In the genomic region with DNA sequence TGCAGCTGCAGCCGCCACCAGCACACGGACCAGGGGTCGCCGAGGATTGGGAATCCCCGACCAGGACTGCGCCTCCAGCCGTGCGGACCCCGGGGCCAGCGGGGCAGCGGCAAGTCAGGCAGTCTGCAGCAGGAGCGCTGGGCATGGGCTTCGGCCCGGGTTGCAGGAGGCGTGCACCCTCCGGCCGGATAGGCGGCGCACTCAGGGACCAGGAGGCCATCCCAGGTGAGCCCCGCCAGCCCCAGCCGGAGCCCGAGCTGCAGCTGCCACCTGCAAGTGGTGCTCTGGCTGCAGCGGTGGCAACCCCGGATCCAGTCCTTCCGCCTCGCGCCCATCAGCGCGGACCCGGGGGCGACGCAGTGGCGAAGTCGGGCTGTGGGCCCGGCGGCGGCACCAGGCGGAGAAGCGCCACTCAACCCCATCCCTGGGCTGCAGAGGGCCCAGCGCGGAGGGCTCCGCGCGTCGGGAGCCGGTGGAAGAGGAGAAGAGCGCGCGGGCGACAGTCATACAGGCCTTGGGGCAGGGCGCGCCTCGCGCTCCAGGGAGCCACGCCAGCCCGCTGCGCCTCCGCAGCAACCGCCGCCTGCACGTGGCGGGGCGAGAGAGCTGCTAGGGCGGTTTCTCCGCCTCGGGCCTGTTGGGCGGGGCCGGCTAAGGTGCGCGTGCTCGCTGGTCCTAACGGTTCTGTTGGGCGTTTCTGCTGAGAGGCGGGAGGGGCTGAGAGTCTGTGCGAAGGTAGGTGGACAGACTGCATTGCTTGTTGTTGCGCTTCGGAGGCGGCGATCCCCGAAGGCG, we compare ENCODE assay signal across 9 cellular contexts.
DNase-seq lines count a peak whose midpoint lies in the region; ATAC-seq and TF ChIP-seq lines count a peak whose summit lies in the region.
"Had no signal": no experiment of that assay in that cellular context is flagged by ENCODE, and none has a peak within 500 bp of the region (broad histone marks: within the 10 kb centered on the region; RNA-seq: fewer than 3 reads in every experiment).

No MANE protein-coding gene starts in this region.

- in situ Hi-C loops in astrocyte of the spinal cord (cut with HindIII; ENCODE audit: low sequenced_read_pairs) = no loop called here

- H3K36me3 ChIP-seq in NT2/D1 (ENCODE audit: insufficient read depth, insufficient read length, low read length) = no peaks in the 10 kb centered on the region
- H3K36me3 ChIP-seq in left lung = no peaks in the 10 kb centered on the region

- peak; percentile 15; the same call in 1 of the 3 replicates for TF ChIP-seq CTCF in H9 (conservative IDR thresholded peaks at IDR 0.05)
- no peak for TF ChIP-seq CTCF in astrocyte of the spinal cord (IDR thresholded peaks at IDR 0.05; ENCODE audit: low read depth, low read length)
- no peak for TF ChIP-seq CTCF in left lung (IDR thresholded peaks at IDR 0.05)

- no peak overlapping the region for H3K9ac ChIP-seq in H9 (ENCODE audit: extremely low read depth, insufficient read length, low read length)
- H3K9ac ChIP-seq in NT2/D1 (ENCODE audit: insufficient read length, low read depth) = peak overlapping the region; percentile 61

- no peak overlapping the region for H3K23ac ChIP-seq in H9 (ENCODE audit: insufficient read length, low read depth, low read length)

- intact Hi-C loops in left lung (cut with DNase I) = no loop called here

- H3K14ac ChIP-seq in H9 (ENCODE audit: insufficient read depth, low read length) = no peak overlapping the region; the same call in 1 of the 2 replicates

- no peak overlapping the region for H2AFZ ChIP-seq in H9 (ENCODE audit: low read length)

- ATAC-seq in left lung = peak; percentile 63
- ATAC-seq: HCT116 had no signal

- no peaks in the 10 kb centered on the region for H4K20me1 ChIP-seq in H9 (ENCODE audit: control insufficient read depth, insufficient read depth, insufficient read length)

- no peak overlapping the region for H3K27ac Mint-ChIP-seq in H9

- H2AK5ac ChIP-seq in H9 (ENCODE audit: insufficient read length, low read length) = no peak overlapping the region

- H3K79me2 ChIP-seq in H9 (ENCODE audit: insufficient read depth, low read length) = no peaks in the 10 kb centered on the region

- no peak overlapping the region for H2BK12ac ChIP-seq in H9 (ENCODE audit: insufficient read length, low read depth, low read length)

- no peak overlapping the region for H3T11ph ChIP-seq in H9 (ENCODE audit: low read length)

- no peak overlapping the region for H3K27ac ChIP-seq in H9 (ENCODE audit: insufficient read length, low read depth, low read length)
- no peak overlapping the region for H3K27ac ChIP-seq in left lung

- H4K5ac ChIP-seq in H9 (ENCODE audit: insufficient read length, low read depth, low read length) = no peak overlapping the region

- H4K91ac ChIP-seq in H9 (ENCODE audit: insufficient read length, low read depth, low read length) = no peak overlapping the region

- no CpG with 5 or more reads among the region's 81 CpGs for WGBS in H9 (ENCODE audit: extremely low coverage, insufficient read length, low lambda C conversion rate)

- H3K9me3 ChIP-seq in H9 (ENCODE audit: control insufficient read depth, low read depth, low read length) = no peaks in the 10 kb centered on the region
- H3K9me3 ChIP-seq in NT2/D1 (ENCODE audit: insufficient read depth, low read length) = peaks cover 6% of the 10 kb centered on the region; the same call in 1 of the 2 replicates
- H3K9me3 ChIP-seq in left lung = no peaks in the 10 kb centered on the region

- H2BK15ac ChIP-seq in H9 (ENCODE audit: low read depth, low read length) = no peak overlapping the region

- peaks cover 18 to 31% of the 10 kb centered on the region in 2 experiments for H3K9me3 Mint-ChIP-seq in H9

- no peak overlapping the region for H2BK120ac ChIP-seq in H9 (ENCODE audit: low read depth, low read length, poor library complexity, severe bottlenecking)

- peaks cover 42% of the 10 kb centered on the region for H3K27me3 Mint-ChIP-seq in H9 (ENCODE audit: low read depth)

- H3K4me1 Mint-ChIP-seq in H9 = peaks cover 2 to 4% of the 10 kb centered on the region in 2 experiments; a peak in 3 of 4 replicates

- peaks cover 9% of the 10 kb centered on the region; the same call in 1 of the 2 replicates for H3K27me3 ChIP-seq in H9 (ENCODE audit: insufficient read depth, low read length)
- H3K27me3 ChIP-seq in NT2/D1 (ENCODE audit: insufficient read depth, insufficient read length) = peaks cover 14% of the 10 kb centered on the region
- peaks cover 22 to 34% of the 10 kb centered on the region in 2 donors for H3K27me3 ChIP-seq in left lung

- peak overlapping the region; percentile 56 to 85 for H3K4me3 Mint-ChIP-seq in H9

- H3K4me3 ChIP-seq in NT2/D1 (ENCODE audit: insufficient read length, low read depth) (peak overlapping the region; percentile 40), astrocyte of the spinal cord (ENCODE audit: low read depth, low read length) (peak overlapping the region; percentile 26), left lung (no peak overlapping the region)

- H3K4me1 ChIP-seq in H9 (ENCODE audit: insufficient read depth, low read length) = no peaks in the 10 kb centered on the region
- peaks cover 2% of the 10 kb centered on the region for H3K4me1 ChIP-seq in NT2/D1 (ENCODE audit: insufficient read depth, insufficient read length)
- peaks cover 7 to 12% of the 10 kb centered on the region in 2 donors for H3K4me1 ChIP-seq in left lung

- no peak overlapping the region for H3K4ac ChIP-seq in H9 (ENCODE audit: low read depth, low read length)

- H2BK5ac ChIP-seq in H9 (ENCODE audit: insufficient read length, low read length) = no peak overlapping the region

- no peaks in the 10 kb centered on the region for H3K79me1 ChIP-seq in H9 (ENCODE audit: insufficient read depth, low read depth, low read length, poor library complexity, severe bottlenecking)

- H3K18ac ChIP-seq in H9 (ENCODE audit: insufficient read length, low read depth, low read length) = no peak overlapping the region

- H4K8ac ChIP-seq in H9 (replicated peaks; ENCODE audit: insufficient read length, low read depth, low read length) = no peak overlapping the region

- peak overlapping the region; percentile 40 for H3K4me2 ChIP-seq in H9 (ENCODE audit: insufficient read depth, insufficient read length, low read length)

- H3K36me3 Mint-ChIP-seq in H9 (ENCODE audit: insufficient read depth in 1 of 3, low read depth in 3 of 3) = peaks cover 0 to 5% (median 0%) of the 10 kb centered on the region in 3 experiments; a peak in 4 of 7 replicates

- DNase-seq in CD1c-positive myeloid dendritic cell (ENCODE audit: extremely low spot score) (peak; percentile 13), H9 (peak; percentile 68), NT2/D1 (ENCODE audit: low read depth, low spot score) (peak; percentile 57), astrocyte of the spinal cord (ENCODE audit: low read depth, low spot score) (peak; percentile 10), left lung (peak in 1 of 2 donors; percentile 75), cerebellar cortex (ENCODE audit: low spot score) (no peak), NCI-H128 (lab: John Stamatoyannopoulos, UW; ENCODE audit: unreplicated experiment) (no peak)
- peak; percentile 66 for DNase-seq in stimulated activated CD8-positive, alpha-beta memory T cell treated with anti-CD3 and anti-CD28 coated beads, Interleukin-4, amount 100 ng/mL, for 48 hours

- H2BK20ac ChIP-seq in H9 (ENCODE audit: low read depth, low read length, poor library complexity, severe bottlenecking) = no peak overlapping the region

- no peak overlapping the region for H3K56ac ChIP-seq in H9 (ENCODE audit: insufficient read length, low read depth, low read length)

- peaks cover 8% of the 10 kb centered on the region for H3K23me2 ChIP-seq in H9 (ENCODE audit: insufficient read length, low read depth, low read length, poor library complexity, severe bottlenecking)

Comparison
In these comparisons a context has a peak if more than half of its experiments do, and no peak if none do; other contexts are left out.
1. DNase-seq: peak in CD1c-positive myeloid dendritic cell (single experiment), H9 (single experiment), NT2/D1 (single experiment), astrocyte of the spinal cord (single experiment) and stimulated activated CD8-positive, alpha-beta memory T cell treated with anti-CD3 and anti-CD28 coated beads, Interleukin-4, amount 100 ng/mL, for 48 hours (single experiment); none in cerebellar cortex (single experiment) and NCI-H128 (single experiment).
2. H3K4me3 ChIP-seq: peak in NT2/D1 (single experiment) and astrocyte of the spinal cord (single experiment); none in left lung (0 of 2).